18 cellular contexts compared by ENCODE assay signal in genomic region chrX:7446815-7447214, GRCh38.
"Had no signal": no experiment of that assay in that cellular context is flagged by ENCODE, and none has a peak within 500 bp of the region (broad histone marks: within the 10 kb centered on the region; RNA-seq: fewer than 3 reads in every experiment).

No MANE protein-coding gene starts in this region.

- ATAC-seq: activated naive CD4-positive, alpha-beta T cell treated with anti-CD3 and anti-CD28 coated beads, Interleukin-2, amount 50 U/mL, for 72 hours; effector memory CD8-positive, alpha-beta T cell; left lung; T-helper 17 cell; WTC11 had no signal

- DNase-seq: activated CD4-positive, alpha-beta T cell treated with anti-CD3 and anti-CD28 coated beads for 48 hours; activated T-cell treated with anti-CD3 and anti-CD28 coated beads for 4 hours; amygdala; cerebellar nuclear complex; effector memory CD8-positive, alpha-beta T cell; foreskin fibroblast; immature natural killer cell; left lung; mesenchymal stem cell; ovary; retina; stimulated activated CD4-positive, alpha-beta T cell treated with anti-CD3 and anti-CD28 coated beads, Interleukin-15, amount 100 ng/mL, for 24 hours; T-helper 17 cell had no signal

- H3K9me3 Mint-ChIP-seq: activated T-helper 2 cell treated with anti-CD3 and anti-CD28 coated beads, Interferon-gamma antibody, Interleukin-2, Interleukin-4, amounts not matched to agents 10 μg/mL and 5 μg/mL and 100 μg/mL, durations not matched to agents 14 hours and 24 hours and 36 hours; brain; dendritic cell treated with granulocyte-macrophage colony-stimulating factor and Interleukin-4, amounts not matched to agents 40 ng/mL and 50 ng/mL, for 4 days; effector memory CD8-positive, alpha-beta T cell; WTC11 had no signal

- H3K4me1 Mint-ChIP-seq: immature natural killer cell, T-helper 17 cell had no signal

- H3K9me3 ChIP-seq: left lung, ovary had no signal

- H3K4me1 ChIP-seq: left lung had no signal

- H3K27ac ChIP-seq: left lung, ovary had no signal

- H3K36me3 ChIP-seq: left lung, ovary had no signal

- H3K4me3 ChIP-seq: left lung, ovary had no signal

- H3K36me3 Mint-ChIP-seq: activated naive CD4-positive, alpha-beta T cell treated with anti-CD3 and anti-CD28 coated beads, Interleukin-2, amount 50 U/mL, for 72 hours; brain; immature natural killer cell; WTC11 had no signal

- H3K27me3 Mint-ChIP-seq: dendritic cell treated with granulocyte-macrophage colony-stimulating factor and Interleukin-4, amounts not matched to agents 40 ng/mL and 50 ng/mL, for 4 days; effector memory CD8-positive, alpha-beta T cell; T-helper 17 cell had no signal

- H3K27me3 ChIP-seq: left lung, ovary had no signal

- H3K4me3 Mint-ChIP-seq: brain; dendritic cell treated with granulocyte-macrophage colony-stimulating factor and Interleukin-4, amounts not matched to agents 40 ng/mL and 50 ng/mL, for 4 days; effector memory CD8-positive, alpha-beta T cell; immature natural killer cell; T-helper 17 cell; WTC11 had no signal

- H3K27ac Mint-ChIP-seq: activated naive CD4-positive, alpha-beta T cell treated with anti-CD3 and anti-CD28 coated beads, Interleukin-2, amount 50 U/mL, for 72 hours; activated T-helper 2 cell treated with anti-CD3 and anti-CD28 coated beads, Interferon-gamma antibody, Interleukin-2, Interleukin-4, amounts not matched to agents 10 μg/mL and 5 μg/mL and 100 μg/mL, durations not matched to agents 14 hours and 24 hours and 36 hours; brain; dendritic cell treated with granulocyte-macrophage colony-stimulating factor and Interleukin-4, amounts not matched to agents 40 ng/mL and 50 ng/mL, for 4 days; effector memory CD8-positive, alpha-beta T cell; immature natural killer cell; T-helper 17 cell; WTC11 had no signal
